In the genomic region with DNA sequence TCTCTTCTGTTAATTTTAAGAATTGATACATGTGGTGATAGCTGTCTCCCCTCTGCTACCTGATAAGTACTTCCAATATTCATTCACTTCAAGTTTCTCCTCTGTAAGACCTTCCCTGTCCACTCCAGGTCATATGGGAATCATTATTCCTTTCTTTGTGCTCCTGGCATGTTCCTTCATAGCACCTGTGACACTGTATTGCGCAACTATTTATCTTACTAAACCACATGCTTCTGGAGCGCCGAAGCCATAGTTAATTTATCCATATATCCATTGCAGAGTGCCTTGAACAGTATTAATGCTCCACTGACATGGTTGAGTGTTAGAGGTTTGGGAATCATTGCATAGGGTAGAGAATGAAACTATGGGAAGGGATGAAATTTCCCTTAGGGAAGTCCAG, we compare ENCODE assay signal across 1 cellular context.
TF ChIP-seq lines count a peak whose summit lies in the region.

No MANE protein-coding gene starts in this region.

TF ChIP-seq in HepG2, 621 proteins besides CTCF, POLR2A, EP300 and RAD21:
- TF ChIP-seq CEBPB (IDR thresholded peaks at IDR 0.05; ENCODE audit: borderline replicate concordance, low read depth, low read length) (peak; percentile 98), ZBTB21 (CRISPR knock-in tag; IDR thresholded peaks at IDR 0.05) (no peak), MAX (IDR thresholded peaks at IDR 0.05) (peak; percentile 69; the same call in 1 of the 2 replicates), CEBPG (CRISPR knock-in tag; IDR thresholded peaks at IDR 0.05) (peak; percentile 93)
TF ChIP-seq in HepG2: peak in this region for 3.
